Comparison of ENCODE assay signal across 19 cellular contexts in genomic region chr21:41074607-41075184, GRCh38.
A peak's percentile ranks its signal among the peaks of the same experiment; 100 is the strongest.
DNase-seq lines count a peak whose midpoint lies in the region; ATAC-seq, FAIRE-seq and TF ChIP-seq lines count a peak whose summit lies in the region.
"Had no signal": no experiment of that assay in that cellular context is flagged by ENCODE, and none has a peak within 500 bp of the region (broad histone marks: within the 10 kb centered on the region; RNA-seq: fewer than 3 reads in every experiment).

No MANE protein-coding gene starts in this region.

- no peak overlapping the region for H3K27ac ChIP-seq in IMR-90 (ENCODE audit: insufficient read depth, low read length)
- no peak overlapping the region for H3K27ac ChIP-seq in K562 (ENCODE audit: extremely low read depth, low read depth, low read length)
- H3K27ac ChIP-seq: BLaER1, C4-2B, GM23248 had no signal

- no peaks in the 10 kb centered on the region for H3K36me3 Mint-ChIP-seq in nephron progenitor cell (ENCODE audit: low read depth)
- H3K36me3 Mint-ChIP-seq: CD4-positive, CD25-positive, alpha-beta regulatory T cell; CD8-positive, alpha-beta T cell had no signal

- FAIRE-seq in K562 (lab: Jason Lieb, UNC) = no peak
- FAIRE-seq: G401.6, GM12892 had no signal

- no peak for ATAC-seq in IMR-90 (ENCODE audit: low read depth)
- no peak for ATAC-seq in K562
- ATAC-seq in GM21528 (IDR thresholded peaks at IDR 0.05; ENCODE audit: low FRiP score, unreplicated experiment) = no peak
- ATAC-seq: CD8-positive, alpha-beta T cell; HCT116 had no signal

- H3K18ac ChIP-seq in IMR-90 (ENCODE audit: low read depth, low read length) = no peak overlapping the region

- TF ChIP-seq CTCF in IMR-90 (conservative IDR thresholded peaks at IDR 0.05; ENCODE audit: low read depth, low read length) (no peak), K562 (IDR thresholded peaks at IDR 0.05 in 2 of 3, conservative IDR thresholded peaks at IDR 0.05 in 1 of 3; ENCODE audit: insufficient read depth in 2 of 3, low read depth in 1 of 3, low read length in 3 of 3) (no peak), nephron progenitor cell (IDR thresholded peaks at IDR 0.05) (no peak)

- H3K4me3 Mint-ChIP-seq in nephron progenitor cell = no peak overlapping the region
- H3K4me3 Mint-ChIP-seq: B cell; CD4-positive, CD25-positive, alpha-beta regulatory T cell; CD8-positive, alpha-beta T cell; H9 had no signal

- H3K9me3 ChIP-seq in IMR-90 (ENCODE audit: control insufficient read depth, insufficient read depth, low read length) (peaks cover 13% of the 10 kb centered on the region; the same call in 1 of the 2 replicates), K562 (replicated peaks; ENCODE audit: control insufficient read depth, insufficient read depth, low read depth, low read length) (no peaks in the 10 kb centered on the region)
- H3K9me3 ChIP-seq: BLaER1, Caco-2 had no signal

- no peak overlapping the region for H3K4ac ChIP-seq in IMR-90 (ENCODE audit: low read depth, low read length)

- CTCF ChIA-PET in IMR-90 (lab: Yijun Ruan, JAX) = no interaction called here
- CTCF ChIA-PET in K562 (lab: Yijun Ruan, JAX; ENCODE audit: low intra/inter-chr PET ratio) = no interaction called here

- 33% methylated on average over 2 of the region's 9 CpGs; no CpG with 5 or more reads in 1 of the 2 experiments for WGBS in IMR-90 (ENCODE audit: extremely low coverage in 2 of 2, insufficient read length in 1 of 2), 2 experiments
- whole genome bisulfite sequencing in K562 (ENCODE audit: insufficient coverage, low coverage, missing lambda C conversion rate) = 0% methylated on average over 9 of the region's 9 CpGs

- H2BK15ac ChIP-seq in IMR-90 (ENCODE audit: low read depth, low read length) = no peak overlapping the region

- intact Hi-C loops in IMR-90 (cut with micrococcal nuclease) = no loop called here
- intact Hi-C loops in K562 (cut with micrococcal nuclease) = no loop called here

- in situ Hi-C loops in IMR-90 (cut with MboI; ENCODE audit: low sequenced_read_pairs) = no loop called here
- in situ Hi-C loops in K562 (cut with MboI) = no loop called here

- H2AK5ac ChIP-seq in IMR-90 (ENCODE audit: low read depth, low read length) = no peak overlapping the region

- H3K4me1 Mint-ChIP-seq in nephron progenitor cell = no peaks in the 10 kb centered on the region
- H3K4me1 Mint-ChIP-seq: B cell; CD4-positive, CD25-positive, alpha-beta regulatory T cell had no signal

- H3K9me3 Mint-ChIP-seq in nephron progenitor cell = peaks cover 6% of the 10 kb centered on the region
- H3K9me3 Mint-ChIP-seq: CD8-positive, alpha-beta T cell; H9 had no signal

- no peaks in the 10 kb centered on the region for H3K79me1 ChIP-seq in IMR-90 (ENCODE audit: low read depth in 1 of 2, low read length in 2 of 2)

- no peak for DNase-seq in IMR-90
- no peak for DNase-seq in K562 (ENCODE audit: extremely low read depth in 1 of 4, low spot score in 3 of 4)
- no peak for DNase-seq in nephron progenitor cell
- no peak for DNase-seq in Kasumi-1 (lab: John Stamatoyannopoulos, UW)
- DNase-seq in effector CD4-positive, alpha-beta T cell = no peak
- DNase-seq: Caco-2; CD4-positive, CD25-positive, alpha-beta regulatory T cell; CD8-positive, alpha-beta T cell; DMS153; DND-41; GM23248; H9 had no signal

- BruUV-seq in IMR-90 (replicated peaks; lab: Mats Ljungman, UMichigan) = no TSS peak
- BruUV-seq in K562 (replicated peaks; lab: Mats Ljungman, UMichigan) = no TSS peak

- H3K9me1 ChIP-seq in IMR-90 (ENCODE audit: insufficient read depth, low read length) = no peaks in the 10 kb centered on the region
- no peaks in the 10 kb centered on the region for H3K9me1 ChIP-seq in K562 (ENCODE audit: control insufficient read depth, insufficient read depth, low read length)

- H3K27me3 ChIP-seq in IMR-90 (ENCODE audit: control insufficient read depth, insufficient read depth, low read length) (no peaks in the 10 kb centered on the region), K562 (ENCODE audit: control insufficient read depth in 2 of 2, insufficient read depth in 2 of 2, low read length in 2 of 2) (peaks cover 0 to 6% of the 10 kb centered on the region in 2 experiments; a peak in 1 of 5 replicates)
- H3K27me3 ChIP-seq: BLaER1 had no signal

- no peaks in the 10 kb centered on the region for H3K79me2 ChIP-seq in K562 (ENCODE audit: control insufficient read depth, insufficient read depth, low read length)

- peak overlapping the region; percentile 48 for H3K27ac Mint-ChIP-seq in nephron progenitor cell
- H3K27ac Mint-ChIP-seq: B cell; CD4-positive, CD25-positive, alpha-beta regulatory T cell; CD8-positive, alpha-beta T cell; H9 had no signal

- no peak overlapping the region for H4K5ac ChIP-seq in IMR-90 (ENCODE audit: low read depth, low read length)

- no peak overlapping the region for H3K23ac ChIP-seq in IMR-90 (ENCODE audit: low read depth, low read length)

- H4K20me1 ChIP-seq in IMR-90 (ENCODE audit: insufficient read depth, low read length) (no peaks in the 10 kb centered on the region), K562 (replicated peaks; ENCODE audit: control insufficient read depth, insufficient read depth, low read length) (no peaks in the 10 kb centered on the region)
- H4K20me1 ChIP-seq: BLaER1 had no signal

- H2BK5ac ChIP-seq in IMR-90 (ENCODE audit: low read depth, low read length, poor library complexity, severe bottlenecking) = no peak overlapping the region

- TF ChIP-seq POLR2A in IMR-90 (IDR thresholded peaks at IDR 0.05; ENCODE audit: low read depth, low read length) (no peak), K562 (conservative IDR thresholded peaks at IDR 0.05) (no peak)

- dilution Hi-C loops in IMR-90 (cut with HindIII; ENCODE audit: low sequenced_read_pairs, unreplicated experiment) = no loop called here

- no peak overlapping the region for H3K4me2 ChIP-seq in IMR-90 (ENCODE audit: low read depth, low read length)
- H3K4me2 ChIP-seq in K562 (ENCODE audit: insufficient read depth, low read length) = no peak overlapping the region
- H3K4me2 ChIP-seq: BLaER1 had no signal

- H3K36me3 ChIP-seq in IMR-90 (ENCODE audit: control insufficient read depth, insufficient read depth, low read length) = no peaks in the 10 kb centered on the region
- H3K36me3 ChIP-seq in K562 (ENCODE audit: control insufficient read depth, insufficient read depth, low read length) = no peaks in the 10 kb centered on the region
- H3K36me3 ChIP-seq: BLaER1 had no signal

- no peak overlapping the region for H2AFZ ChIP-seq in IMR-90 (replicated peaks; ENCODE audit: low read length, poor library complexity)
- no peak overlapping the region for H2AFZ ChIP-seq in K562 (ENCODE audit: low read depth, low read length)
- H2AFZ ChIP-seq: GM23248 had no signal

- no peak overlapping the region for H2BK20ac ChIP-seq in IMR-90 (ENCODE audit: low read depth, low read length)

- H3K9ac ChIP-seq in IMR-90 (ENCODE audit: low read depth, low read length) (no peak overlapping the region), K562 (ENCODE audit: insufficient read depth in 1 of 2, low read depth in 2 of 2, low read length in 2 of 2) (no peak overlapping the region)
- H3K9ac ChIP-seq: BLaER1, GM23248 had no signal

- H3K4me1 ChIP-seq in IMR-90 (ENCODE audit: control insufficient read depth, insufficient read depth, low read length) (no peaks in the 10 kb centered on the region), K562 (replicated peaks in 1 of 2; ENCODE audit: control insufficient read depth in 2 of 2, insufficient read depth in 2 of 2, low read length in 2 of 2) (peaks cover 0 to 3% of the 10 kb centered on the region in 2 experiments; a peak in 1 of 5 replicates)
- H3K4me1 ChIP-seq: Caco-2 had no signal

- H4K91ac ChIP-seq in IMR-90 (ENCODE audit: insufficient read depth, low read depth, low read length) = no peak overlapping the region

- POLR2A ChIA-PET in IMR-90 (lab: Charles Lee; ENCODE audit: unreplicated experiment) (no interaction called here), K562 (lab: Yijun Ruan, JAX) (no interaction called here)

- no peak overlapping the region for H2AK9ac ChIP-seq in IMR-90 (replicated peaks; ENCODE audit: low read depth, low read length, poor library complexity)

- no peak for TF ChIP-seq EP300 in K562 (IDR thresholded peaks at IDR 0.05; ENCODE audit: low read length)

- no peak overlapping the region for H4K8ac ChIP-seq in IMR-90 (ENCODE audit: low read depth in 2 of 2, low read length in 2 of 2)

- H2BK120ac ChIP-seq in IMR-90 (ENCODE audit: low read depth, low read length) = no peak overlapping the region

- no peak overlapping the region for H3K14ac ChIP-seq in IMR-90 (replicated peaks; ENCODE audit: low read depth, low read length)

- no peak overlapping the region for H3K56ac ChIP-seq in IMR-90 (ENCODE audit: extremely low read depth, insufficient read depth, low read length)

- H3K27me3 Mint-ChIP-seq in nephron progenitor cell (ENCODE audit: low read depth, poor library complexity) = peaks cover 5% of the 10 kb centered on the region
- H3K27me3 Mint-ChIP-seq: CD4-positive, CD25-positive, alpha-beta regulatory T cell had no signal

- H3K4me3 ChIP-seq in IMR-90 (ENCODE audit: insufficient read depth, low read depth, low read length) = no peak overlapping the region
- no peak overlapping the region for H3K4me3 ChIP-seq in K562
- H3K4me3 ChIP-seq: BLaER1, GM23248 had no signal

- TF ChIP-seq RAD21 in IMR-90 (IDR thresholded peaks at IDR 0.05; ENCODE audit: low read length) = no peak
- TF ChIP-seq RAD21 in K562 (CRISPR knock-in tag; conservative IDR thresholded peaks at IDR 0.05 in 1 of 2, IDR thresholded peaks at IDR 0.05 in 1 of 2) = no peak

TF ChIP-seq in IMR-90, 13 proteins besides CTCF, POLR2A, EP300 and RAD21:
- TF ChIP-seq ELK1 (IDR thresholded peaks at IDR 0.05; ENCODE audit: borderline replicate concordance, low read depth, low read length) (no peak), MAFK (IDR thresholded peaks at IDR 0.05; ENCODE audit: low read depth, low read length) (peak; percentile 72)
TF ChIP-seq in IMR-90: peak in this region for 1.

TF ChIP-seq in K562, 482 proteins besides CTCF, POLR2A, EP300 and RAD21:
- peak; percentile 67 for TF ChIP-seq MAFF (IDR thresholded peaks at IDR 0.05; ENCODE audit: low read length)
- TF ChIP-seq ZNF316 (IDR thresholded peaks at IDR 0.05) = peak; percentile 77
- TF ChIP-seq E2F1 (CRISPR knock-in tag; IDR thresholded peaks at IDR 0.05) = no peak
- peak; percentile 72 for TF ChIP-seq C11orf30 (IDR thresholded peaks at IDR 0.05; ENCODE audit: low read depth)
- TF ChIP-seq MAFK (IDR thresholded peaks at IDR 0.05; ENCODE audit: low read length) = peak; percentile 70
- TF ChIP-seq MAFG (tag; conservative IDR thresholded peaks at IDR 0.05) = peak; percentile 44; the same call in 1 of the 2 replicates
- TF ChIP-seq MED1 (CRISPR knock-in tag; IDR thresholded peaks at IDR 0.05; ENCODE audit: borderline replicate concordance) = no peak
- no peak for TF ChIP-seq LCOR (CRISPR knock-in tag; IDR thresholded peaks at IDR 0.05)
